In genomic region chr5:174526177-174526576, GRCh38 we compare ENCODE assay signal across 26 cellular contexts.
"Had no signal": no experiment of that assay in that cellular context is flagged by ENCODE, and none has a peak within 500 bp of the region (broad histone marks: within the 10 kb centered on the region; RNA-seq: fewer than 3 reads in every experiment).

No MANE protein-coding gene starts in this region.

- DNase-seq: hypothalamus; immature natural killer cell; kidney; left colon; left lung; lower lobe of right lung; mammary epithelial cell; mesenchymal stem cell; naive thymus-derived CD8-positive, alpha-beta T cell; nucleus accumbens; pancreas; right lobe of liver; stimulated activated CD4-positive, alpha-beta T cell treated with anti-CD3 and anti-CD28 coated beads, Interleukin-12 subunit alpha, Interleukin-12 subunit beta, amount 100 ng/mL, for 4 hours; stimulated activated CD4-positive, alpha-beta T cell treated with anti-CD3 and anti-CD28 coated beads, Interleukin-15, amount 100 ng/mL, for 24 hours; stimulated activated CD4-positive, alpha-beta T cell treated with anti-CD3 and anti-CD28 coated beads, Interleukin-2, amount 100 ng/mL, for 24 hours; stimulated activated CD4-positive, alpha-beta T cell treated with anti-CD3 and anti-CD28 coated beads, Interleukin-4, amount 100 ng/mL, for 1 hour; stimulated activated naive B cell treated with anti-CD40 and anti-IgM and Interleukin-4, amounts not matched to agents 10 μg/mL and 1 μg/mL and 100 μg/mL, for 72 hours; stimulated activated naive CD8-positive, alpha-beta T cell treated with anti-CD3 and anti-CD28 coated beads, Interleukin-15, Interleukin-2, amounts not matched to agents 100 U/mL and 50 U/mL, for 24 hours; stomach; testis; thyroid gland; transverse colon; upper lobe of right lung had no signal

- H3K36me3 ChIP-seq: left lung, lower lobe of right lung, pancreas, right atrium auricular region, right lobe of liver, stomach, thyroid gland, transverse colon, upper lobe of right lung had no signal

- FAIRE-seq: islet of Langerhans, kidney, pancreas, urothelium cell line had no signal

- H3K4me1 ChIP-seq: lower lobe of right lung, pancreas, right atrium auricular region, right lobe of liver, testis, thyroid gland, transverse colon, upper lobe of right lung had no signal

- H3K27ac ChIP-seq: left lung, lower lobe of right lung, pancreas, right atrium auricular region, right lobe of liver, stomach, testis, thyroid gland, transverse colon, upper lobe of right lung had no signal

- ATAC-seq: left colon; left lung; lower lobe of right lung; naive thymus-derived CD8-positive, alpha-beta T cell; pancreas; right lobe of liver; stimulated activated naive B cell treated with anti-CD40 and anti-IgM and Interleukin-4, amounts not matched to agents 10 μg/mL and 1 μg/mL and 100 μg/mL, for 72 hours; stimulated activated naive CD8-positive, alpha-beta T cell treated with anti-CD3 and anti-CD28 coated beads, Interleukin-15, Interleukin-2, amounts not matched to agents 100 U/mL and 50 U/mL, for 24 hours; upper lobe of right lung had no signal

- H3K27me3 ChIP-seq: pancreas, right atrium auricular region, right lobe of liver, stomach, testis, thyroid gland, transverse colon had no signal

- H3K4me3 ChIP-seq: left lung, lower lobe of right lung, pancreas, right atrium auricular region, right lobe of liver, stomach, testis, thyroid gland, transverse colon, upper lobe of right lung had no signal

- H3K9me3 ChIP-seq: left lung, lower lobe of right lung, pancreas, right atrium auricular region, right lobe of liver, stomach, testis, thyroid gland, transverse colon, upper lobe of right lung had no signal
